In the genomic region with DNA sequence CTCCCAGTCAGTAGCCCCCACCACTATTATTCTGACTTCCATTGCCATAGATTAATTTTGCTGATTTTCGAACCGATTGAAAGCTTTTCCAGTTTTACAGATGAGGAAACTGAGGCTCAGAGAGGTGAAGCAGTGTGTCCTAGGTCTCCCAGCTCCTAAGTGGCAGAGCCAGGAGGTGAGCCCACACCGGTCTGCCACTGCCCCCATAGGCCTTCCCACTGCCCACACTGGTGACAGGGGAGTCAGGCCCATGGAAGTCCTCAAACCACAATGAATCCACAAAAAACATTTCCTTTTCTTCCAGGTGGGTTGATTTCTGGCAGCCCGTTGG, we compare ENCODE assay signal across 2 cellular contexts.
TF ChIP-seq lines count a peak whose summit lies in the region.

No MANE protein-coding gene starts in this region.

TF ChIP-seq in liver, 16 proteins besides CTCF, POLR2A, EP300 and RAD21:
- TF ChIP-seq HNF4A (conservative IDR thresholded peaks at IDR 0.05) = no peak
- peak in 1 of 2 donors; percentile 16 for TF ChIP-seq EGR1 (IDR thresholded peaks at IDR 0.05; ENCODE audit: low read depth in 2 of 2)

TF ChIP-seq in HepG2, 621 proteins besides CTCF, POLR2A, EP300 and RAD21:
- TF ChIP-seq SPEN (CRISPR knock-in tag; IDR thresholded peaks at IDR 0.05; ENCODE audit: low read depth) (no peak), NBN (conservative IDR thresholded peaks at IDR 0.05) (no peak), ZBTB21 (CRISPR knock-in tag; IDR thresholded peaks at IDR 0.05) (no peak)
- TF ChIP-seq, protein P1, sequence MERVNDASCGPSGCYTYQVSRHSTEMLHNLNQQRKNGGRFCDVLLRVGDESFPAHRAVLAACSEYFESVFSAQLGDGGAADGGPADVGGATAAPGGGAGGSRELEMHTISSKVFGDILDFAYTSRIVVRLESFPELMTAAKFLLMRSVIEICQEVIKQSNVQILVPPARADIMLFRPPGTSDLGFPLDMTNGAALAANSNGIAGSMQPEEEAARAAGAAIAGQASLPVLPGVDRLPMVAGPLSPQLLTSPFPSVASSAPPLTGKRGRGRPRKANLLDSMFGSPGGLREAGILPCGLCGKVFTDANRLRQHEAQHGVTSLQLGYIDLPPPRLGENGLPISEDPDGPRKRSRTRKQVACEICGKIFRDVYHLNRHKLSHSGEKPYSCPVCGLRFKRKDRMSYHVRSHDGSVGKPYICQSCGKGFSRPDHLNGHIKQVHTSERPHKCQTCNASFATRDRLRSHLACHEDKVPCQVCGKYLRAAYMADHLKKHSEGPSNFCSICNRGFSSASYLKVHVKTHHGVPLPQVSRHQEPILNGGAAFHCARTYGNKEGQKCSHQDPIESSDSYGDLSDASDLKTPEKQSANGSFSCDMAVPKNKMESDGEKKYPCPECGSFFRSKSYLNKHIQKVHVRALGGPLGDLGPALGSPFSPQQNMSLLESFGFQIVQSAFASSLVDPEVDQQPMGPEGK (CRISPR knock-in tag; IDR thresholded peaks at IDR 0.05) = no peak
TF ChIP-seq in HepG2: peak in this region for 0.
